Comparison of ENCODE assay signal across 21 cellular contexts in genomic region chr10:119575998-119576397, GRCh38. TPM values are rescaled to one million over a fixed set of nuclear protein-coding genes. Genes with fewer than 3 reads are reported as not detected.
DNase-seq lines count a peak whose midpoint lies in the region; ATAC-seq and TF ChIP-seq lines count a peak whose summit lies in the region.
"Had no signal": no experiment of that assay in that cellular context is flagged by ENCODE, and none has a peak within 500 bp of the region (broad histone marks: within the 10 kb centered on the region; RNA-seq: fewer than 3 reads in every experiment).

No MANE protein-coding gene starts in this region.

- H3K27ac ChIP-seq in 22Rv1 (peak overlapping the region; percentile 36; the same call in 1 of the 2 replicates), WERI-Rb-1 (no peak overlapping the region)
- no peak overlapping the region for H3K27ac ChIP-seq in CD8-positive, alpha-beta T cell (ENCODE audit: low read depth, low read length)
- H3K27ac ChIP-seq: suprapubic skin had no signal

- DNase-seq in CD8-positive, alpha-beta T cell = no peak
- DNase-seq in activated CD8-positive, alpha-beta T cell treated with anti-CD3 and anti-CD28 coated beads for 36 hours = no peak
- DNase-seq in memory B cell (ENCODE audit: low spot score in 2 of 2) (no peak), GM10248 (ENCODE audit: extremely low spot score) (no peak), WERI-Rb-1 (no peak)
- DNase-seq: activated B cell treated with CpG ODN at 0.5 μM for 24 hours; activated CD4-positive, alpha-beta T cell treated with anti-CD3 and anti-CD28 coated beads, Interleukin-2, amount 50 U/mL, for 48 hours; activated T-cell treated with anti-CD3 and anti-CD28 coated beads, Interleukin-2, amount 50 U/mL, for 4 hours; C1 segment of cervical spinal cord; erythroblast; foreskin fibroblast; left colon; mesenchymal stem cell; NCI-H446; NCI-H82; SK-N-SH; stimulated activated CD8-positive, alpha-beta memory T cell treated with anti-CD3 and anti-CD28 coated beads, Interleukin-4, amount 100 ng/mL, for 48 hours; T1000 had no signal

- no peaks in the 10 kb centered on the region for H3K9me3 ChIP-seq in CD8-positive, alpha-beta T cell (ENCODE audit: low read length)
- H3K9me3 ChIP-seq in WERI-Rb-1 (ENCODE audit: severe bottlenecking) = no peaks in the 10 kb centered on the region
- H3K9me3 ChIP-seq: SK-N-SH, suprapubic skin had no signal

- no peaks in the 10 kb centered on the region for H3K27me3 Mint-ChIP-seq in CD8-positive, alpha-beta T cell (ENCODE audit: low read depth)
- no peaks in the 10 kb centered on the region for H3K27me3 Mint-ChIP-seq in activated CD8-positive, alpha-beta T cell treated with anti-CD3 and anti-CD28 coated beads for 36 hours
- no peaks in the 10 kb centered on the region for H3K27me3 Mint-ChIP-seq in memory B cell
- H3K27me3 Mint-ChIP-seq: activated B cell treated with CpG ODN at 0.5 μM for 24 hours had no signal

- H3K4me3 Mint-ChIP-seq in CD8-positive, alpha-beta T cell = no peak overlapping the region
- no peak overlapping the region for H3K4me3 Mint-ChIP-seq in activated CD8-positive, alpha-beta T cell treated with anti-CD3 and anti-CD28 coated beads for 36 hours
- no peak overlapping the region for H3K4me3 Mint-ChIP-seq in memory B cell
- H3K4me3 Mint-ChIP-seq: activated B cell treated with CpG ODN at 0.5 μM for 24 hours; activated T-cell treated with anti-CD3 and anti-CD28 coated beads, Interleukin-2, amount 50 U/mL, for 4 hours had no signal

- no peak overlapping the region for H3K4me3 ChIP-seq in CD8-positive, alpha-beta T cell (ENCODE audit: low read depth, low read length)
- H3K4me3 ChIP-seq in WERI-Rb-1 (ENCODE audit: low read depth, low read length) = no peak overlapping the region
- H3K4me3 ChIP-seq: suprapubic skin had no signal

- peak overlapping the region; percentile 86 for H3K27ac Mint-ChIP-seq in CD8-positive, alpha-beta T cell
- peak overlapping the region; percentile 81 for H3K27ac Mint-ChIP-seq in activated CD8-positive, alpha-beta T cell treated with anti-CD3 and anti-CD28 coated beads for 36 hours
- peak overlapping the region; percentile 7 for H3K27ac Mint-ChIP-seq in memory B cell

- POLR2A ChIA-PET in CD8-positive, alpha-beta T cell (lab: Charles Lee) = interaction anchor here (0.8 kb wide), 1 partner anchor 33 kb away, joined by 4 read pairs; the partner anchor contains the start of gene RGS10
- POLR2A ChIA-PET in activated CD8-positive, alpha-beta T cell treated with anti-CD3 and anti-CD28 coated beads for 36 hours (lab: Charles Lee) = no interaction called here
- POLR2A ChIA-PET in GM10248 (lab: Yijun Ruan, JAX) = interaction anchor here (1.3 kb wide), 1 partner anchor 21 kb away, joined by 4 read pairs; the partner anchor contains the start of gene TIAL1

- TF ChIP-seq CTCF in 22Rv1 (IDR thresholded peaks at IDR 0.05) = no peak
- TF ChIP-seq CTCF in CD8-positive, alpha-beta T cell (IDR thresholded peaks at IDR 0.05) = no peak
- no peak for TF ChIP-seq CTCF in activated CD8-positive, alpha-beta T cell treated with anti-CD3 and anti-CD28 coated beads for 36 hours (IDR thresholded peaks at IDR 0.05)
- TF ChIP-seq CTCF in GM10248 (IDR thresholded peaks at IDR 0.05; ENCODE audit: control extremely low read depth, extremely low read depth, low read depth, missing control alignments) = no peak
- no peak for TF ChIP-seq CTCF in WERI-Rb-1 (IDR thresholded peaks at IDR 0.05; ENCODE audit: low read depth, low read length)

- CTCF ChIA-PET in CD8-positive, alpha-beta T cell (lab: Charles Lee) = interaction anchor here (0.6 kb wide), 1 partner anchor 20 kb away, joined by 4 read pairs; no protein-coding TSS in a partner anchor
- CTCF ChIA-PET in activated CD8-positive, alpha-beta T cell treated with anti-CD3 and anti-CD28 coated beads for 36 hours (lab: Charles Lee) = interaction anchor here (0.9 to 1.9 kb wide), 3 partner anchors 12 to 68 kb away, joined by 3 to 8 read pairs (median 3); no protein-coding TSS in a partner anchor
- CTCF ChIA-PET in GM10248 (lab: Yijun Ruan, JAX) = interaction anchor here (1.4 kb wide), 1 partner anchor 33 kb away, joined by 3 read pairs; the partner anchor contains the start of gene RGS10

- no peaks in the 10 kb centered on the region for H3K27me3 ChIP-seq in CD8-positive, alpha-beta T cell (ENCODE audit: insufficient read depth, low read length)
- no peaks in the 10 kb centered on the region for H3K27me3 ChIP-seq in WERI-Rb-1 (ENCODE audit: insufficient read depth, low read depth, severe bottlenecking)
- H3K27me3 ChIP-seq: suprapubic skin had no signal

- intact Hi-C loops in CD8-positive, alpha-beta T cell (cut with DNase I, micrococcal nuclease) = loop anchor here in 1 of 2 experiments (2.0 kb wide), 1 partner anchor 17 kb away; no protein-coding TSS in a partner anchor
- intact Hi-C loops in activated CD8-positive, alpha-beta T cell treated with anti-CD3 and anti-CD28 coated beads for 36 hours (cut with micrococcal nuclease) = no loop called here

- no peaks in the 10 kb centered on the region for H3K9me3 Mint-ChIP-seq in CD8-positive, alpha-beta T cell
- H3K9me3 Mint-ChIP-seq in activated CD8-positive, alpha-beta T cell treated with anti-CD3 and anti-CD28 coated beads for 36 hours = no peaks in the 10 kb centered on the region
- H3K9me3 Mint-ChIP-seq in memory B cell = no peaks in the 10 kb centered on the region
- H3K9me3 Mint-ChIP-seq: activated B cell treated with CpG ODN at 0.5 μM for 24 hours; activated T-cell treated with anti-CD3 and anti-CD28 coated beads, Interleukin-2, amount 50 U/mL, for 4 hours had no signal

- peaks cover 29% of the 10 kb centered on the region for H3K36me3 ChIP-seq in CD8-positive, alpha-beta T cell (ENCODE audit: insufficient read depth, low read length)
- peaks cover 56% of the 10 kb centered on the region for H3K36me3 ChIP-seq in WERI-Rb-1

- peaks cover 18% of the 10 kb centered on the region for H3K4me1 Mint-ChIP-seq in CD8-positive, alpha-beta T cell (ENCODE audit: low read depth)
- peaks cover 19% of the 10 kb centered on the region for H3K4me1 Mint-ChIP-seq in activated CD8-positive, alpha-beta T cell treated with anti-CD3 and anti-CD28 coated beads for 36 hours (ENCODE audit: low read depth)
- H3K4me1 Mint-ChIP-seq in memory B cell = no peaks in the 10 kb centered on the region

- H3K36me3 Mint-ChIP-seq in CD8-positive, alpha-beta T cell = peaks cover 64% of the 10 kb centered on the region
- peaks cover 38% of the 10 kb centered on the region for H3K36me3 Mint-ChIP-seq in activated CD8-positive, alpha-beta T cell treated with anti-CD3 and anti-CD28 coated beads for 36 hours (ENCODE audit: low read depth)
- H3K36me3 Mint-ChIP-seq in memory B cell = peaks cover 21% of the 10 kb centered on the region

- ATAC-seq in CD8-positive, alpha-beta T cell = no peak
- no peak for ATAC-seq in activated CD8-positive, alpha-beta T cell treated with anti-CD3 and anti-CD28 coated beads for 36 hours
- ATAC-seq in memory B cell (ENCODE audit: low read depth) (no peak), GM21619 (IDR thresholded peaks at IDR 0.05; ENCODE audit: unreplicated experiment) (no peak)

- H3K4me1 ChIP-seq in CD8-positive, alpha-beta T cell (ENCODE audit: insufficient read depth, low read length) = peaks cover 17% of the 10 kb centered on the region
- H3K4me1 ChIP-seq: suprapubic skin had no signal

RNA-seq across cellular contexts. Expression of gene TIAL1, which starts 20.8 kb away (rescaled TPM):
- total RNA-seq in CD8-positive, alpha-beta T cell = 100 to 1,000 TPM; 159 to 172 TPM
- total RNA-seq in activated CD8-positive, alpha-beta T cell treated with anti-CD3 and anti-CD28 coated beads for 36 hours = 100 to 1,000 TPM; 200 to 204 TPM

RNA-seq across cellular contexts. Expression of gene RGS10, which starts 33.5 kb away (rescaled TPM):
- total RNA-seq in CD8-positive, alpha-beta T cell = 100 to 1,000 TPM; 145 to 152 TPM
- 100 to 1,000 TPM; 207 to 220 TPM for total RNA-seq in activated CD8-positive, alpha-beta T cell treated with anti-CD3 and anti-CD28 coated beads for 36 hours

Comparison
In these comparisons a context has a peak if more than half of its experiments do, and no peak if none do; other contexts are left out.
1. H3K27ac Mint-ChIP-seq: peak in every context shown above with its lines; median percentile 86 in CD8-positive, alpha-beta T cell; 81 in activated CD8-positive, alpha-beta T cell treated with anti-CD3 and anti-CD28 coated beads for 36 hours; 7 in memory B cell.